In the genomic region with DNA sequence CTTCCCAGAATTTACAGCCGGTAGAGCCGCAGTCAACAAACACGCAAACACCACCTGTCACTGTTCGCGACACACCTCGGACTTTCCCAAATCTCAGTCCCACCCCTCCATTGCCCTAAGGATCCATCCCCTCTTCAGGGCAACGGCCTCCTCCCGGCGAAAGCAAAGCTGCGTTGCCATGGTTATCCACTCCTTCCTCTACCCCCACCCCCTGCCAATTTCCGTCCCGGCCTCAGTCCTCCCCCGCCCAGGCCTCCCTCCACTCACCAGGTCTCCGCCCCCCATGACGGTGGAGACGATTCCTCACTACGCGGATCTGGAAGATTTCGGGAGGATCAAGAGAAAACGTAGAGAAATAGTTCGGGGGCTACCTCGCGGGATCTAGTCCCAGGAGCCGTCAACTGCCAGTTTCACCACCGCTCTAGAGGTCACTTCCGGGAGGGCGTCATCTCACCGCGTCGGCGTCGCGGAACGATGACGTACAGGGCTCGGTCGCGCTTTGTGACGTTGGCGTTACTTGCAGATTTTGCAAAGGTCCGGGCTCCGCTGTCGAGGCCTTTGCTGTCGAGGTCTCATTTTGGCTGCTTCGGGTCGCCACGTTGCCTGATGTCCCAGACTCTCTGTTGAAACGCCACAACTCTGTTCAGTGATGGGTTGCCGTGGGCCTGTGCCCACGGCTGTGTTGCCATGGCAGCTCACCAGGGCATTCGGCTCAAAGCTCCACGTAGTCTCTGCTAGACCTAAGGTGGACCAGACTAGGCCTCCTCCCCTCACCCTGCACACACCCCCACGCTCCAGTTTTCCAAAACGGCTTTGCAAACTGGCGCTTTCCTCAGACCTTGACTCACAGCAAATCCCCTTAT, we compare ENCODE assay signal across 1 cellular context.
TF ChIP-seq lines count a peak whose summit lies in the region.

TSS of gene CWC25 (minus strand) at position 423 of the 863 bp plus-strand sequence. CDS start at position 285, 138 bp downstream.

TF ChIP-seq in GM12878, 131 proteins besides CTCF, POLR2A, EP300 and RAD21 (continued from another document):
- no peak for TF ChIP-seq SPI1 (IDR thresholded peaks at IDR 0.05; ENCODE audit: borderline replicate concordance, insufficient read depth, low read depth, low read length)
- peak; percentile 100 for TF ChIP-seq CREM (IDR thresholded peaks at IDR 0.05; ENCODE audit: low read depth)
- no peak for TF ChIP-seq TCF7 (IDR thresholded peaks at IDR 0.05; ENCODE audit: borderline replicate concordance)
- TF ChIP-seq ZNF384 (IDR thresholded peaks at IDR 0.05; ENCODE audit: borderline replicate concordance, low read depth, low read length): no peak
- TF ChIP-seq ZNF274 (IDR thresholded peaks at IDR 0.05; ENCODE audit: insufficient read depth, insufficient read length): no peak
- TF ChIP-seq E2F4 (IDR thresholded peaks at IDR 0.05; ENCODE audit: low read depth, low read length): no peak
- no peak for TF ChIP-seq MYC (IDR thresholded peaks at IDR 0.05; ENCODE audit: insufficient read depth, insufficient read length, insufficient replicate concordance, low read length, severe bottlenecking)
- TF ChIP-seq, protein P1, sequence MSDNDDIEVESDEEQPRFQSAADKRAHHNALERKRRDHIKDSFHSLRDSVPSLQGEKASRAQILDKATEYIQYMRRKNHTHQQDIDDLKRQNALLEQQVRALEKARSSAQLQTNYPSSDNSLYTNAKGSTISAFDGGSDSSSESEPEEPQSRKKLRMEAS (IDR thresholded peaks at IDR 0.05; ENCODE audit: low read depth, low read length): peak; percentile 88
- no peak for TF ChIP-seq ZBTB11 (CRISPR knock-in tag; IDR thresholded peaks at IDR 0.05)
- peak; percentile 46; the same call in 1 of the 2 replicates for TF ChIP-seq CEBPZ (IDR thresholded peaks at IDR 0.05; ENCODE audit: low read depth, low read length)
- peak; percentile 67; the same call in 1 of the 2 replicates for TF ChIP-seq LARP7 (IDR thresholded peaks at IDR 0.05)
- TF ChIP-seq IRF5 (IDR thresholded peaks at IDR 0.05; ENCODE audit: borderline replicate concordance): no peak
- no peak for TF ChIP-seq HDAC6 (IDR thresholded peaks at IDR 0.05; ENCODE audit: unreplicated experiment)
- no peak for TF ChIP-seq MTA3 (IDR thresholded peaks at IDR 0.05; ENCODE audit: borderline replicate concordance, low read length)
- peak; percentile 90 for TF ChIP-seq STAT1 (conservative IDR thresholded peaks at IDR 0.05)
- peak; percentile 58 for TF ChIP-seq NR2F1 (conservative IDR thresholded peaks at IDR 0.05)
- TF ChIP-seq RAD51 (IDR thresholded peaks at IDR 0.05): no peak
- peak; percentile 87; the same call in 1 of the 2 replicates for TF ChIP-seq TAF1 (IDR thresholded peaks at IDR 0.05; ENCODE audit: borderline replicate concordance, low read depth, low read length)
- TF ChIP-seq EED (IDR thresholded peaks at IDR 0.05; ENCODE audit: low read depth): no peak
